Comparison of ENCODE assay signal across 8 cellular contexts in genomic region chr7:100166966-100167911, GRCh38. TPM values are rescaled to one million over a fixed set of nuclear protein-coding genes. Genes with fewer than 3 reads are reported as not detected.
DNase-seq lines count a peak whose midpoint lies in the region; ATAC-seq and TF ChIP-seq lines count a peak whose summit lies in the region.
"Had no signal": no experiment of that assay in that cellular context is flagged by ENCODE, and none has a peak within 500 bp of the region (broad histone marks: within the 10 kb centered on the region; RNA-seq: fewer than 3 reads in every experiment).

No MANE protein-coding gene starts in this region.

- CTCF ChIA-PET in HEK293 (lab: Yijun Ruan, JAX), result interaction anchor here (0.6 to 1.9 kb wide), 4 partner anchors 18 to 34 kb away, joined by 3 to 9 read pairs (median 7); no protein-coding TSS in a partner anchor
- CTCF ChIA-PET in activated CD8-positive, alpha-beta T cell treated with anti-CD3 and anti-CD28 coated beads for 36 hours (lab: Charles Lee), result interaction anchor here (1.0 to 3.8 kb wide), 9 partner anchors 8 to 50 kb away, joined by 3 to 17 read pairs (median 10); partner anchors contain the start of genes GPC2, LAMTOR4 and STAG3

- no peaks in the 10 kb centered on the region for H3K36me3 Mint-ChIP-seq in activated CD8-positive, alpha-beta T cell treated with anti-CD3 and anti-CD28 coated beads for 36 hours (ENCODE audit: low read depth)

- peak overlapping the region; percentile 74 for H3K4me3 Mint-ChIP-seq in activated CD8-positive, alpha-beta T cell treated with anti-CD3 and anti-CD28 coated beads for 36 hours

- no peak overlapping the region for H3K4me3 ChIP-seq in HEK293 (ENCODE audit: low read depth, low read length)
- H3K4me3 ChIP-seq in iPS-18c (ENCODE audit: insufficient read depth, low read depth, low read length), result peak overlapping the region; percentile 57; the same call in 1 of the 2 replicates
- H3K4me3 ChIP-seq in spleen, result peak overlapping the region in 2 of 8 donors; percentile 40 to 61
- no peak overlapping the region; the same call in 1 of the 2 replicates for H3K4me3 ChIP-seq in BE2C (ENCODE audit: low read depth, low read length)

- peaks cover 77% of the 10 kb centered on the region for H3K4me1 Mint-ChIP-seq in activated CD8-positive, alpha-beta T cell treated with anti-CD3 and anti-CD28 coated beads for 36 hours (ENCODE audit: low read depth)

- DNase-seq in activated CD8-positive, alpha-beta T cell treated with anti-CD3 and anti-CD28 coated beads for 36 hours, result no peak
- DNase-seq in spleen, result peak; percentile 56
- DNase-seq in DMS79 treated with DMSO at 0.1 percent for 48 hours (lab: John Stamatoyannopoulos, UW), result no peak
- DNase-seq in BE2C, result no peak

- ATAC-seq in activated CD8-positive, alpha-beta T cell treated with anti-CD3 and anti-CD28 coated beads for 36 hours, result no peak
- ATAC-seq in HG03097 (IDR thresholded peaks at IDR 0.05; ENCODE audit: low FRiP score, unreplicated experiment), result no peak

- peaks cover 0 to 72% (median 37%) of the 10 kb centered on the region in 7 donors for H3K27me3 ChIP-seq in spleen (replicated peaks in 1 of 7)
- peaks cover 21% of the 10 kb centered on the region for H3K27me3 ChIP-seq in BE2C

- H3K9me3 ChIP-seq in HEK293 (ENCODE audit: control insufficient read depth, insufficient read depth, low read depth, low read length) (no peaks in the 10 kb centered on the region), iPS-18c (ENCODE audit: control insufficient read depth, insufficient read depth, low read length) (no peaks in the 10 kb centered on the region), spleen (no peaks in the 10 kb centered on the region), BE2C (no peaks in the 10 kb centered on the region)

- no peaks in the 10 kb centered on the region for H3K9me3 Mint-ChIP-seq in activated CD8-positive, alpha-beta T cell treated with anti-CD3 and anti-CD28 coated beads for 36 hours

- intact Hi-C loops in activated CD8-positive, alpha-beta T cell treated with anti-CD3 and anti-CD28 coated beads for 36 hours (cut with micrococcal nuclease), result no loop called here
- intact Hi-C loops in spleen (cut with DNase I; ENCODE audit: low total_unique reads), result no loop called here

- TF ChIP-seq CTCF in HEK293 (tag by site-specific recombination; IDR thresholded peaks at IDR 0.05) (no peak), spleen (IDR thresholded peaks at IDR 0.05 in 8 of 11, conservative IDR thresholded peaks at IDR 0.05 in 3 of 11) (no peak), BE2C (IDR thresholded peaks at IDR 0.05; ENCODE audit: low read depth, low read length) (no peak)
- no peak for TF ChIP-seq CTCF in activated CD8-positive, alpha-beta T cell treated with anti-CD3 and anti-CD28 coated beads for 36 hours (IDR thresholded peaks at IDR 0.05)

- H3K27ac Mint-ChIP-seq in activated CD8-positive, alpha-beta T cell treated with anti-CD3 and anti-CD28 coated beads for 36 hours, result peak overlapping the region; percentile 79

- H3K4me1 ChIP-seq in HEK293 (ENCODE audit: control insufficient read depth, insufficient read depth, low read length), result peaks cover 8% of the 10 kb centered on the region
- H3K4me1 ChIP-seq in spleen, result peaks cover 19 to 75% (median 41%) of the 10 kb centered on the region in 6 donors
- H3K4me1 ChIP-seq in BE2C, result peaks cover 5% of the 10 kb centered on the region

- WGBS in spleen, 5 donors, result 21 to 35% (median 27%) methylated on average over 14 of the region's 14 CpGs

- TF ChIP-seq POLR2A in spleen (IDR thresholded peaks at IDR 0.05), result no peak

- H3K27me3 Mint-ChIP-seq in activated CD8-positive, alpha-beta T cell treated with anti-CD3 and anti-CD28 coated beads for 36 hours, result peaks cover 10% of the 10 kb centered on the region

- POLR2A ChIA-PET in HEK293 (lab: Yijun Ruan, JAX), result interaction anchor here (0.5 to 2.7 kb wide), 3 partner anchors 10 to 665 kb away, joined by 5 to 13 read pairs (median 5); partner anchors contain the start of genes GPC2, LAMTOR4 and STAG3
- POLR2A ChIA-PET in activated CD8-positive, alpha-beta T cell treated with anti-CD3 and anti-CD28 coated beads for 36 hours (lab: Charles Lee), result interaction anchor here (0.7 to 2.3 kb wide), 10 partner anchors 8 to 262 kb away, joined by 3 to 18 read pairs (median 4); partner anchors contain the start of genes GPC2, PVRIG, STAG3 and ZCWPW1

- no peak overlapping the region for H3K27ac ChIP-seq in HEK293 (ENCODE audit: extremely low read depth, low read depth, low read length)
- peak overlapping the region in 2 of 8 donors; percentile 28 to 71 for H3K27ac ChIP-seq in spleen
- H3K27ac ChIP-seq: VCaP had no signal

- H3K36me3 ChIP-seq in HEK293 (ENCODE audit: control insufficient read depth in 2 of 2, insufficient read depth in 1 of 2, low read length in 2 of 2) (no peaks in the 10 kb centered on the region), spleen (no peaks in the 10 kb centered on the region), BE2C (no peaks in the 10 kb centered on the region)

TF ChIP-seq in HEK293, 187 proteins besides CTCF, POLR2A, EP300 and RAD21 (continues in another document):
- TF ChIP-seq ZBTB6 (tag by site-specific recombination; IDR thresholded peaks at IDR 0.05), result no peak
- TF ChIP-seq ZBTB8A (tag by site-specific recombination; IDR thresholded peaks at IDR 0.05), result no peak
- TF ChIP-seq, protein P1, sequence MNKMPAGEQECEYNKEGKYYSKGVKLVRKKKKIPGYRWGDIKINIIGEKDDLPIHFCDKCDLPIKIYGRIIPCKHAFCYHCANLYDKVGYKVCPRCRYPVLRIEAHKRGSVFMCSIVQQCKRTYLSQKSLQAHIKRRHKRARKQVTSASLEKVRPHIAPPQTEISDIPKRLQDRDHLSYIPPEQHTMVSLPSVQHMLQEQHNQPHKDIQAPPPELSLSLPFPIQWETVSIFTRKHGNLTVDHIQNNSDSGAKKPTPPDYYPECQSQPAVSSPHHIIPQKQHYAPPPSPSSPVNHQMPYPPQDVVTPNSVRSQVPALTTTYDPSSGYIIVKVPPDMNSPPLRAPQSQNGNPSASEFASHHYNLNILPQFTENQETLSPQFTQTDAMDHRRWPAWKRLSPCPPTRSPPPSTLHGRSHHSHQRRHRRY (tag by site-specific recombination; IDR thresholded peaks at IDR 0.05), result no peak
- 0 out of 2 replicates have a peak, but pooled peaks have one; percentile 36 for TF ChIP-seq PRDM1 (tag by site-specific recombination; IDR thresholded peaks at IDR 0.05)
- TF ChIP-seq BCL11B (tag by site-specific recombination; IDR thresholded peaks at IDR 0.05; ENCODE audit: low read depth), result no peak
- TF ChIP-seq ZNF600 (tag by site-specific recombination; IDR thresholded peaks at IDR 0.05), result no peak
- TF ChIP-seq ZNF837 (tag by site-specific recombination; IDR thresholded peaks at IDR 0.05), result no peak
- peak; percentile 44; the same call in 1 of the 2 replicates for TF ChIP-seq ZNF366 (tag by site-specific recombination; conservative IDR thresholded peaks at IDR 0.05)
- TF ChIP-seq, protein P2, sequence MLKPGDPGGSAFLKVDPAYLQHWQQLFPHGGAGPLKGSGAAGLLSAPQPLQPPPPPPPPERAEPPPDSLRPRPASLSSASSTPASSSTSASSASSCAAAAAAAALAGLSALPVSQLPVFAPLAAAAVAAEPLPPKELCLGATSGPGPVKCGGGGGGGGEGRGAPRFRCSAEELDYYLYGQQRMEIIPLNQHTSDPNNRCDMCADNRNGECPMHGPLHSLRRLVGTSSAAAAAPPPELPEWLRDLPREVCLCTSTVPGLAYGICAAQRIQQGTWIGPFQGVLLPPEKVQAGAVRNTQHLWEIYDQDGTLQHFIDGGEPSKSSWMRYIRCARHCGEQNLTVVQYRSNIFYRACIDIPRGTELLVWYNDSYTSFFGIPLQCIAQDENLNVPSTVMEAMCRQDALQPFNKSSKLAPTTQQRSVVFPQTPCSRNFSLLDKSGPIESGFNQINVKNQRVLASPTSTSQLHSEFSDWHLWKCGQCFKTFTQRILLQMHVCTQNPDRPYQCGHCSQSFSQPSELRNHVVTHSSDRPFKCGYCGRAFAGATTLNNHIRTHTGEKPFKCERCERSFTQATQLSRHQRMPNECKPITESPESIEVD (tag by site-specific recombination; IDR thresholded peaks at IDR 0.05), result no peak
- TF ChIP-seq ZNF341 (tag by site-specific recombination; IDR thresholded peaks at IDR 0.05; ENCODE audit: low read depth), result 0 out of 2 replicates have a peak, but pooled peaks have one; percentile 19
- TF ChIP-seq ZNF677 (tag by site-specific recombination; IDR thresholded peaks at IDR 0.05), result no peak

RNA-seq across cellular contexts. Expression of gene GAL3ST4, which starts 1.2 kb away (rescaled TPM):
- 1 to 10 TPM; 2.4 to 2.7 TPM for total RNA-seq in activated CD8-positive, alpha-beta T cell treated with anti-CD3 and anti-CD28 coated beads for 36 hours
- total RNA-seq in spleen, result 1 to 10 TPM; 1.3 to 6.2 (median 3.0) TPM
- polyA plus RNA-seq in spleen, result 1 to 10 TPM; 1.0 to 2.8 (median 1.1) TPM
- polyA plus RNA-seq in BE2C (2012; ENCODE audit: insufficient read depth, insufficient read length, low read depth), result 0.80 TPM

RNA-seq across cellular contexts. Expression of gene TRAPPC14, which starts 8.7 kb away (rescaled TPM):
- total RNA-seq in activated CD8-positive, alpha-beta T cell treated with anti-CD3 and anti-CD28 coated beads for 36 hours, result 10 to 100 TPM; 15.7 to 17.4 TPM
- 10 to 100 TPM; 33.0 to 68.7 (median 48.2) TPM for total RNA-seq in spleen
- polyA plus RNA-seq in spleen, result 10 to 100 TPM; 33.0 to 54.5 (median 51.4) TPM
- 38.3 TPM for polyA plus RNA-seq in BE2C (2012; ENCODE audit: insufficient read depth, insufficient read length, low read depth)

RNA-seq across cellular contexts. Expression of gene GPC2, which starts 9.9 kb away (rescaled TPM):
- 1 to 10 TPM; 3.7 to 4.3 TPM for total RNA-seq in activated CD8-positive, alpha-beta T cell treated with anti-CD3 and anti-CD28 coated beads for 36 hours
- 1 to 10 TPM; 2.4 to 5.3 (median 4.5) TPM for total RNA-seq in spleen
- 1 to 10 TPM; 2.1 to 4.4 (median 4.2) TPM for polyA plus RNA-seq in spleen
- 7.4 TPM for polyA plus RNA-seq in BE2C (2012; ENCODE audit: insufficient read depth, insufficient read length, low read depth)

RNA-seq across cellular contexts. Expression of gene STAG3, which starts 10.5 kb away (rescaled TPM):
- 10 to 100 TPM; 13.2 to 15.8 TPM for total RNA-seq in activated CD8-positive, alpha-beta T cell treated with anti-CD3 and anti-CD28 coated beads for 36 hours
- total RNA-seq in spleen, result 10 to 100 TPM in 5 of 7 donors, 1 to 10 TPM in 2; 8.0 to 59.6 (median 31.4) TPM
- polyA plus RNA-seq in spleen, result 100 to 1,000 TPM in 2 of 3 donors, 10 to 100 TPM in 1; 69.5 to 123 (median 104) TPM
- 5.3 TPM for polyA plus RNA-seq in BE2C (2012; ENCODE audit: insufficient read depth, insufficient read length, low read depth)

RNA-seq across cellular contexts. Expression of gene LAMTOR4, which starts 18.5 kb away (rescaled TPM):
- total RNA-seq in activated CD8-positive, alpha-beta T cell treated with anti-CD3 and anti-CD28 coated beads for 36 hours, result 100 to 1,000 TPM; 108 to 116 TPM
- 100 to 1,000 TPM; 152 to 328 (median 187) TPM for total RNA-seq in spleen
- polyA plus RNA-seq in spleen, result 100 to 1,000 TPM; 470 to 709 (median 574) TPM
- 362 TPM for polyA plus RNA-seq in BE2C (2012; ENCODE audit: insufficient read depth, insufficient read length, low read depth)
